Comparison of ENCODE assay signal across 15 cellular contexts in genomic region chr4:20256381-20256881, GRCh38. TPM values are rescaled to one million over a fixed set of nuclear protein-coding genes. Genes with fewer than 3 reads are reported as not detected.
DNase-seq lines count a peak whose midpoint lies in the region; ATAC-seq and TF ChIP-seq lines count a peak whose summit lies in the region.
"Had no signal": no experiment of that assay in that cellular context is flagged by ENCODE, and none has a peak within 500 bp of the region (broad histone marks: within the 10 kb centered on the region; RNA-seq: fewer than 3 reads in every experiment).

No MANE protein-coding gene starts in this region.

- H2BK15ac ChIP-seq in H9 (ENCODE audit: low read depth, low read length): no peak overlapping the region

- no peak overlapping the region for H2BK5ac ChIP-seq in H9 (ENCODE audit: insufficient read length, low read length)

- H3K14ac ChIP-seq in H9 (ENCODE audit: insufficient read depth, low read length): no peak overlapping the region

- DNase-seq in heart right ventricle (no peak), Right ventricle myocardium inferior (ENCODE audit: missing footprints) (no peak), dorsolateral prefrontal cortex (no peak), H9 (no peak), NCI-H1694 treated with DMSO at 0.1 percent for 48 hours (lab: John Stamatoyannopoulos, UW) (no peak)
- no peak for DNase-seq in stimulated activated CD4-positive, alpha-beta T cell treated with anti-CD3 and anti-CD28 coated beads, Interleukin-1b, Interleukin-23, amount 100 ng/mL, for 48 hours
- DNase-seq: foreskin melanocyte; naive thymus-derived CD8-positive, alpha-beta T cell; NCI-H2029; stimulated activated CD4-positive, alpha-beta T cell treated with anti-CD3 and anti-CD28 coated beads, Interleukin-12 subunit alpha, Interleukin-12 subunit beta, amount 100 ng/mL, for 4 hours; thyroid gland had no signal

- H3K36me3 Mint-ChIP-seq in H9 (ENCODE audit: insufficient read depth in 1 of 3, low read depth in 3 of 3): no peaks in the 10 kb centered on the region; a peak in 2 of 7 replicates
- H3K36me3 Mint-ChIP-seq: activated naive CD8-positive, alpha-beta T cell had no signal

- H3K36me3 ChIP-seq in heart right ventricle: no peaks in the 10 kb centered on the region
- no peaks in the 10 kb centered on the region for H3K36me3 ChIP-seq in muscle layer of duodenum (ENCODE audit: control insufficient read depth in 1 of 2, insufficient read depth in 2 of 2, low read length in 2 of 2)
- H3K36me3 ChIP-seq: thyroid gland had no signal

- H3K79me2 ChIP-seq in H9 (ENCODE audit: insufficient read depth, low read length): no peaks in the 10 kb centered on the region

- no peaks in the 10 kb centered on the region for H3K79me1 ChIP-seq in H9 (ENCODE audit: insufficient read depth, low read depth, low read length, poor library complexity, severe bottlenecking)

- H3K56ac ChIP-seq in H9 (ENCODE audit: insufficient read length, low read depth, low read length): no peak overlapping the region

- no peak for TF ChIP-seq CTCF in heart right ventricle (IDR thresholded peaks at IDR 0.05)
- TF ChIP-seq CTCF in dorsolateral prefrontal cortex (IDR thresholded peaks at IDR 0.05 in 54 of 56, conservative IDR thresholded peaks at IDR 0.05 in 2 of 56; ENCODE audit: low read depth in 1 of 56, partially characterized antibody in 56 of 56): no peak
- no peak for TF ChIP-seq CTCF in H9 (conservative IDR thresholded peaks at IDR 0.05)

- H3K18ac ChIP-seq in H9 (ENCODE audit: insufficient read length, low read depth, low read length): no peak overlapping the region

- H3K4me2 ChIP-seq in H9 (ENCODE audit: insufficient read depth, insufficient read length, low read length): no peak overlapping the region

- no peak overlapping the region for H3K27ac ChIP-seq in heart right ventricle
- no peak overlapping the region for H3K27ac ChIP-seq in dorsolateral prefrontal cortex
- H3K27ac ChIP-seq in muscle layer of duodenum (ENCODE audit: low read length): no peak overlapping the region
- H3K27ac ChIP-seq in H9 (ENCODE audit: insufficient read length, low read depth, low read length): no peak overlapping the region
- H3K27ac ChIP-seq: thyroid gland had no signal

- H4K91ac ChIP-seq in H9 (ENCODE audit: insufficient read length, low read depth, low read length): no peak overlapping the region

- H2BK120ac ChIP-seq in H9 (ENCODE audit: low read depth, low read length, poor library complexity, severe bottlenecking): no peak overlapping the region

- no peak overlapping the region for H3K9ac ChIP-seq in H9 (ENCODE audit: extremely low read depth, insufficient read length, low read length)

- H3K4me1 ChIP-seq in heart right ventricle (peaks cover 3 to 35% (median 13%) of the 10 kb centered on the region in 9 donors), muscle layer of duodenum (ENCODE audit: control insufficient read depth in 1 of 2, insufficient read depth in 2 of 2, low read length in 2 of 2) (peaks cover 0 to 36% of the 10 kb centered on the region in 2 donors), H9 (ENCODE audit: insufficient read depth, low read length) (no peaks in the 10 kb centered on the region; the same call in 1 of the 2 replicates)

- H3K23ac ChIP-seq in H9 (ENCODE audit: insufficient read length, low read depth, low read length): no peak overlapping the region

- H3K4me1 Mint-ChIP-seq in H9: peaks cover 39 to 48% of the 10 kb centered on the region in 2 experiments

- no peaks in the 10 kb centered on the region for H4K20me1 ChIP-seq in H9 (ENCODE audit: control insufficient read depth, insufficient read depth, insufficient read length)

- no peak overlapping the region for H4K5ac ChIP-seq in H9 (ENCODE audit: insufficient read length, low read depth, low read length)

- ATAC-seq in heart right ventricle (no peak), Right ventricle myocardium inferior (no peak), HG03439 (IDR thresholded peaks at IDR 0.05; ENCODE audit: unreplicated experiment) (no peak)
- ATAC-seq: naive thymus-derived CD8-positive, alpha-beta T cell had no signal

- H2BK20ac ChIP-seq in H9 (ENCODE audit: low read depth, low read length, poor library complexity, severe bottlenecking): no peak overlapping the region

- no peak overlapping the region for H3T11ph ChIP-seq in H9 (ENCODE audit: low read length)

- H3K4me3 ChIP-seq in heart right ventricle (peak overlapping the region in 6 of 10 donors; percentile 62 to 71 (median 67)), dorsolateral prefrontal cortex (peak overlapping the region in 31 of 59 donors; percentile 0 to 87 (median 73)), muscle layer of duodenum (ENCODE audit: low read depth in 1 of 2, low read length in 2 of 2) (peak overlapping the region; percentile 69 to 91)

- H3K27me3 ChIP-seq in heart right ventricle (peaks cover 0 to 71% (median 55%) of the 10 kb centered on the region in 7 donors), dorsolateral prefrontal cortex (peaks cover 0 to 48% (median 16%) of the 10 kb centered on the region in 45 donors), muscle layer of duodenum (ENCODE audit: low read depth, low read length) (peaks cover 19% of the 10 kb centered on the region), H9 (ENCODE audit: insufficient read depth, low read length) (peaks cover 34% of the 10 kb centered on the region)
- H3K27me3 ChIP-seq: thyroid gland had no signal

- H2AK5ac ChIP-seq in H9 (ENCODE audit: insufficient read length, low read length): no peak overlapping the region

- H3K23me2 ChIP-seq in H9 (ENCODE audit: insufficient read length, low read depth, low read length, poor library complexity, severe bottlenecking): peaks cover 32% of the 10 kb centered on the region

- peaks cover 2 to 3% of the 10 kb centered on the region in 2 experiments; a peak in 3 of 5 replicates for H3K9me3 Mint-ChIP-seq in H9
- H3K9me3 Mint-ChIP-seq: dendritic cell treated with granulocyte-macrophage colony-stimulating factor and Interleukin-4, amounts not matched to agents 40 ng/mL and 50 ng/mL, for 4 days had no signal

- H2BK12ac ChIP-seq in H9 (ENCODE audit: insufficient read length, low read depth, low read length): no peak overlapping the region

- no peak overlapping the region for H3K4ac ChIP-seq in H9 (ENCODE audit: low read depth, low read length)

- no peak overlapping the region for H3K4me3 Mint-ChIP-seq in H9
- H3K4me3 Mint-ChIP-seq: activated naive CD8-positive, alpha-beta T cell; dendritic cell treated with granulocyte-macrophage colony-stimulating factor and Interleukin-4, amounts not matched to agents 40 ng/mL and 50 ng/mL, for 4 days; naive thymus-derived CD8-positive, alpha-beta T cell had no signal

- H4K8ac ChIP-seq in H9 (replicated peaks; ENCODE audit: insufficient read length, low read depth, low read length): no peak overlapping the region

- no peak overlapping the region for H2AFZ ChIP-seq in H9 (ENCODE audit: low read length)

- peaks cover 66% of the 10 kb centered on the region for H3K27me3 Mint-ChIP-seq in H9 (ENCODE audit: low read depth)

- no peak overlapping the region for H3K27ac Mint-ChIP-seq in H9
- H3K27ac Mint-ChIP-seq: activated naive CD8-positive, alpha-beta T cell; dendritic cell treated with granulocyte-macrophage colony-stimulating factor and Interleukin-4, amounts not matched to agents 40 ng/mL and 50 ng/mL, for 4 days; naive thymus-derived CD8-positive, alpha-beta T cell had no signal

- 78 to 89% methylated on average over 2 of the region's 2 CpGs for WGBS in heart right ventricle, 2 donors
- WGBS in H9 (ENCODE audit: extremely low coverage, insufficient read length, low lambda C conversion rate): no CpG with 5 or more reads among the region's 2 CpGs

- intact Hi-C loops in heart right ventricle (cut with DNase I) (loop anchor here in 1 of 10 donors (10.0 kb wide), 1 partner anchor 1562 kb away; no protein-coding TSS in a partner anchor), Right ventricle myocardium inferior (cut with DNase I) (no loop called here), dorsolateral prefrontal cortex (cut with DNase I) (no loop called here)

- H3K9me3 ChIP-seq in heart right ventricle: no peaks in the 10 kb centered on the region
- H3K9me3 ChIP-seq in muscle layer of duodenum (ENCODE audit: control insufficient read depth in 1 of 2, low read length in 2 of 2): no peaks in the 10 kb centered on the region
- H3K9me3 ChIP-seq in H9 (ENCODE audit: control insufficient read depth, low read depth, low read length): no peaks in the 10 kb centered on the region
- H3K9me3 ChIP-seq: thyroid gland had no signal

RNA-seq across cellular contexts. Expression of gene SLIT2, which starts 4.7 kb away (rescaled TPM):
- total RNA-seq in heart right ventricle: 10 to 100 TPM in 1 of 10 donors, 1 to 10 TPM in 9; 4.2 to 11.9 (median 5.9) TPM
- 1 to 10 TPM; 1.1 to 2.9 TPM for polyA plus RNA-seq in heart right ventricle
- 12.1 TPM for total RNA-seq in Right ventricle myocardium inferior
- 10 to 100 TPM; 17.5 to 93.1 (median 45.8) TPM for total RNA-seq in dorsolateral prefrontal cortex
- 1.3 and 1.5 TPM in 2 replicates for total RNA-seq in H9 (2021)
- total RNA-seq: naive thymus-derived CD8-positive, alpha-beta T cell had no signal
- polyA plus RNA-seq: naive thymus-derived CD8-positive, alpha-beta T cell had no signal
